15 cellular contexts compared by ENCODE assay signal in the genomic region with DNA sequence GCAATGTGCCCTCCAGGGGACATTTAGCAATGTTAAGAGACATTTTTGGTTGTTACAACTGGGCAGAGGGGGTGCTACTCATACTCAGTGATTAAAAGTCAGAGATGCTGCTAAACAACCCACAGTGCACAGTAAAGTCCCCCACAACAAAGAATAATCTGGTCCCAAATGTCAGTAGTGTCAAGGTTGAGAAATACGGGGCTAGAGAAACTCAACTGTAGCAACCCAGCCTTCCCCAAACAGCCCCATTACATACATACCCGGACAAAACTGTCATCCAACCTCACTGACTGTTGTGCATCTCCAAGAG. TPM values are rescaled to one million over a fixed set of nuclear protein-coding genes. Genes with fewer than 3 reads are reported as not detected.
DNase-seq lines count a peak whose midpoint lies in the region; ATAC-seq lines count a peak whose summit lies in the region.
"Had no signal": no experiment of that assay in that cellular context is flagged by ENCODE, and none has a peak within 500 bp of the region (broad histone marks: within the 10 kb centered on the region; RNA-seq: fewer than 3 reads in every experiment).

No MANE protein-coding gene starts in this region.

- peaks cover 8 to 33% of the 10 kb centered on the region in 2 donors for H3K36me3 Mint-ChIP-seq in activated T-cell treated with anti-CD3 and anti-CD28 coated beads, Interleukin-2, amount 50 U/mL, for 72 hours (ENCODE audit: insufficient read depth in 2 of 2)
- H3K36me3 Mint-ChIP-seq in activated T-helper 17 cell treated with anti-CD3 and anti-CD28 coated beads, Interleukin-2, amount 50 U/mL, for 72 hours (ENCODE audit: low read depth) = peaks cover 100% of the 10 kb centered on the region
- H3K36me3 Mint-ChIP-seq in stimulated activated naive B cell treated with anti-CD40 and anti-IgM and Interleukin-4, amounts not matched to agents 10 μg/mL and 1 μg/mL and 100 μg/mL, for 72 hours = peaks cover 34 to 41% of the 10 kb centered on the region in 2 donors

- no peaks in the 10 kb centered on the region for H3K27me3 Mint-ChIP-seq in activated T-cell treated with anti-CD3 and anti-CD28 coated beads, Interleukin-2, amount 50 U/mL, for 72 hours (ENCODE audit: low read depth)
- no peaks in the 10 kb centered on the region for H3K27me3 Mint-ChIP-seq in activated T-helper 17 cell treated with anti-CD3 and anti-CD28 coated beads, Interleukin-2, amount 50 U/mL, for 72 hours
- H3K27me3 Mint-ChIP-seq in stimulated activated naive B cell treated with anti-CD40 and anti-IgM and Interleukin-4, amounts not matched to agents 10 μg/mL and 1 μg/mL and 100 μg/mL, for 72 hours = no peaks in the 10 kb centered on the region
- H3K27me3 Mint-ChIP-seq: activated CD4-positive, alpha-beta T cell treated with anti-CD3 and anti-CD28 coated beads, Interleukin-2, amount 10 ng/mL, durations not matched to agents 24 days and 14 days; CD8-positive, alpha-beta memory T cell; type B pancreatic cell had no signal

- DNase-seq in activated T-cell treated with anti-CD3 and anti-CD28 coated beads, Interleukin-2, amount 50 U/mL, for 72 hours = no peak
- no peak for DNase-seq in activated T-cell treated with anti-CD3 and anti-CD28 coated beads, Interleukin-2, amount 50 U/mL, for 48 hours
- DNase-seq in stimulated activated naive B cell treated with anti-CD40 and anti-IgM and Interleukin-4, amounts not matched to agents 10 μg/mL and 1 μg/mL and 100 μg/mL, for 72 hours = no peak
- DNase-seq: activated CD4-positive, alpha-beta T cell treated with anti-CD3 and anti-CD28 coated beads, Interleukin-2, amount 10 ng/mL, durations not matched to agents 24 days and 14 days; amygdala; CD8-positive, alpha-beta memory T cell; GOT3; left colon; NCI-H187; NCI-H510A; T-helper 9 cell had no signal

- ATAC-seq in activated T-cell treated with anti-CD3 and anti-CD28 coated beads, Interleukin-2, amount 50 U/mL, for 72 hours (replicated peaks in 1 of 2) = no peak
- no peak for ATAC-seq in activated T-helper 17 cell treated with anti-CD3 and anti-CD28 coated beads, Interleukin-2, amount 50 U/mL, for 72 hours (replicated peaks)
- ATAC-seq in stimulated activated naive B cell treated with anti-CD40 and anti-IgM and Interleukin-4, amounts not matched to agents 10 μg/mL and 1 μg/mL and 100 μg/mL, for 72 hours (replicated peaks) = peak; percentile 29 to 49
- ATAC-seq in GM21717 (IDR thresholded peaks at IDR 0.05; ENCODE audit: unreplicated experiment) = no peak
- ATAC-seq in GM18868 (IDR thresholded peaks at IDR 0.05; ENCODE audit: unreplicated experiment) = no peak
- ATAC-seq: left colon had no signal

- no peaks in the 10 kb centered on the region for H3K9me3 Mint-ChIP-seq in activated T-cell treated with anti-CD3 and anti-CD28 coated beads, Interleukin-2, amount 50 U/mL, for 72 hours
- H3K9me3 Mint-ChIP-seq in activated T-helper 17 cell treated with anti-CD3 and anti-CD28 coated beads, Interleukin-2, amount 50 U/mL, for 72 hours = no peaks in the 10 kb centered on the region
- H3K9me3 Mint-ChIP-seq in stimulated activated naive B cell treated with anti-CD40 and anti-IgM and Interleukin-4, amounts not matched to agents 10 μg/mL and 1 μg/mL and 100 μg/mL, for 72 hours = no peaks in the 10 kb centered on the region
- H3K9me3 Mint-ChIP-seq: activated CD4-positive, alpha-beta T cell treated with anti-CD3 and anti-CD28 coated beads, Interleukin-2, amount 10 ng/mL, durations not matched to agents 24 days and 14 days; CD8-positive, alpha-beta memory T cell; type B pancreatic cell had no signal

- H3K27ac Mint-ChIP-seq in activated T-cell treated with anti-CD3 and anti-CD28 coated beads, Interleukin-2, amount 50 U/mL, for 72 hours = peak overlapping the region; percentile 38
- peak overlapping the region; percentile 79 for H3K27ac Mint-ChIP-seq in activated T-helper 17 cell treated with anti-CD3 and anti-CD28 coated beads, Interleukin-2, amount 50 U/mL, for 72 hours
- H3K27ac Mint-ChIP-seq in stimulated activated naive B cell treated with anti-CD40 and anti-IgM and Interleukin-4, amounts not matched to agents 10 μg/mL and 1 μg/mL and 100 μg/mL, for 72 hours = peak overlapping the region; percentile 93
- H3K27ac Mint-ChIP-seq: type B pancreatic cell had no signal

- H3K4me1 Mint-ChIP-seq in activated T-cell treated with anti-CD3 and anti-CD28 coated beads, Interleukin-2, amount 50 U/mL, for 72 hours (ENCODE audit: low read depth) = peaks cover 13% of the 10 kb centered on the region
- H3K4me1 Mint-ChIP-seq in activated T-helper 17 cell treated with anti-CD3 and anti-CD28 coated beads, Interleukin-2, amount 50 U/mL, for 72 hours = peaks cover 12% of the 10 kb centered on the region
- peaks cover 12 to 18% of the 10 kb centered on the region in 2 donors for H3K4me1 Mint-ChIP-seq in stimulated activated naive B cell treated with anti-CD40 and anti-IgM and Interleukin-4, amounts not matched to agents 10 μg/mL and 1 μg/mL and 100 μg/mL, for 72 hours

- H3K4me3 Mint-ChIP-seq in activated T-cell treated with anti-CD3 and anti-CD28 coated beads, Interleukin-2, amount 50 U/mL, for 72 hours = no peak overlapping the region
- peak overlapping the region; percentile 10 for H3K4me3 Mint-ChIP-seq in activated T-helper 17 cell treated with anti-CD3 and anti-CD28 coated beads, Interleukin-2, amount 50 U/mL, for 72 hours
- peak overlapping the region in 1 of 2 donors; percentile 66 for H3K4me3 Mint-ChIP-seq in stimulated activated naive B cell treated with anti-CD40 and anti-IgM and Interleukin-4, amounts not matched to agents 10 μg/mL and 1 μg/mL and 100 μg/mL, for 72 hours
- H3K4me3 Mint-ChIP-seq: activated CD4-positive, alpha-beta T cell treated with anti-CD3 and anti-CD28 coated beads, Interleukin-2, amount 10 ng/mL, durations not matched to agents 24 days and 14 days; CD8-positive, alpha-beta memory T cell; type B pancreatic cell had no signal

RNA-seq across cellular contexts. Expression of a gene that starts 20.4 kb away (rescaled TPM):
- 100 to 1,000 TPM; 106 to 117 TPM for total RNA-seq in activated T-cell treated with anti-CD3 and anti-CD28 coated beads, Interleukin-2, amount 50 U/mL, for 72 hours
- total RNA-seq in activated T-helper 17 cell treated with anti-CD3 and anti-CD28 coated beads, Interleukin-2, amount 50 U/mL, for 72 hours = 100 to 1,000 TPM in 1 of 2 donors, 10 to 100 TPM in 1; 79.5 to 118 TPM

RNA-seq across cellular contexts. Expression of a gene that starts 23.1 kb away (rescaled TPM):
- 10 to 100 TPM; 18.6 to 24.3 TPM for total RNA-seq in activated T-cell treated with anti-CD3 and anti-CD28 coated beads, Interleukin-2, amount 50 U/mL, for 72 hours
- 10 to 100 TPM; 12.0 to 14.9 TPM for total RNA-seq in activated T-helper 17 cell treated with anti-CD3 and anti-CD28 coated beads, Interleukin-2, amount 50 U/mL, for 72 hours

RNA-seq across cellular contexts. Expression of a gene that starts 30.2 kb away (rescaled TPM):
- total RNA-seq in activated T-cell treated with anti-CD3 and anti-CD28 coated beads, Interleukin-2, amount 50 U/mL, for 72 hours = 10 to 100 TPM; 51.4 to 53.8 TPM
- total RNA-seq in activated T-helper 17 cell treated with anti-CD3 and anti-CD28 coated beads, Interleukin-2, amount 50 U/mL, for 72 hours = 10 to 100 TPM; 51.4 to 82.9 TPM

RNA-seq across cellular contexts. Expression of a gene that starts 53.6 kb away (rescaled TPM):
- total RNA-seq in activated T-cell treated with anti-CD3 and anti-CD28 coated beads, Interleukin-2, amount 50 U/mL, for 72 hours = 1 to 10 TPM in 1 of 2 donors, under 1 TPM in 1; 0.86 to 1.3 TPM
- total RNA-seq in activated T-helper 17 cell treated with anti-CD3 and anti-CD28 coated beads, Interleukin-2, amount 50 U/mL, for 72 hours = under 1 TPM; 0.06 to 0.32 TPM

Comparison
In these comparisons a context has a peak if more than half of its experiments do, and no peak if none do; other contexts are left out.
1. ATAC-seq: peak in stimulated activated naive B cell treated with anti-CD40 and anti-IgM and Interleukin-4, amounts not matched to agents 10 μg/mL and 1 μg/mL and 100 μg/mL, for 72 hours (2 of 2); none in activated T-cell treated with anti-CD3 and anti-CD28 coated beads, Interleukin-2, amount 50 U/mL, for 72 hours (0 of 2), activated T-helper 17 cell treated with anti-CD3 and anti-CD28 coated beads, Interleukin-2, amount 50 U/mL, for 72 hours (single experiment), GM21717 (single experiment) and GM18868 (single experiment).
2. H3K27ac Mint-ChIP-seq: peak in every context shown above with its lines; median percentile 93 in stimulated activated naive B cell treated with anti-CD40 and anti-IgM and Interleukin-4, amounts not matched to agents 10 μg/mL and 1 μg/mL and 100 μg/mL, for 72 hours; 79 in activated T-helper 17 cell treated with anti-CD3 and anti-CD28 coated beads, Interleukin-2, amount 50 U/mL, for 72 hours; 38 in activated T-cell treated with anti-CD3 and anti-CD28 coated beads, Interleukin-2, amount 50 U/mL, for 72 hours.